In the genomic region with DNA sequence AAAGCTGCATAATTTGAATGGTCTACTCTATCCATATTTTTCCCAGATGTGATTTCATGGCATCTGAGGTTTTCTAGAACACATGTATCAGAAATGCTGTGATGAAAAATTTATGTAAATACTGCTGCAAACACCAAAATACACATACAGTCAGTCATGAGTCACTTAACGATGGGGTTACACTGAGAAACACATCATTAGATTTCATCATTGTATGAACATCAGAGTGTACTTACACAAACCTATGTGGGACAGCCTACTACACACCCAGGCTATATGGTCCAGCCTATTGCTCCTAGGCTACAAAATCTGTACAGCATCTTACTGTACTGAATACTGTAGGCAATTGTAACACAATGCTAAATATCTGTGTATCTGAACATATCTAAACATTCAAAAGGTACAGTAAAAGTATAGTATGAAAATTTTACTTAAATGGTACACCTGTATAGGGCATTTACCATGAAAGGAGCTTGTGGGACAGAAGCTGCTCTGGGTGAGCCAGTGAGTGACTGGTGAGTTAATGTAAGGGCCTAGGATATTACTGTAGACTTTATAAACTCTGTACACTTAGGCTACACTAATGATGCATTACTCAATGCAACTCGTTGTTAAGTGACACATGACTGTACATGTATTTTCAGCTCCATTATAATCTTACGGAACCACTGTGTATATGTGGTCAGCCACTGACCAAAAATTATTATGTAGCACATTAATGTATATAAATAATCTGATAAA, we compare ENCODE assay signal across 9 cellular contexts. TPM values are rescaled to one million over a fixed set of nuclear protein-coding genes. Genes with fewer than 3 reads are reported as not detected.
DNase-seq lines count a peak whose midpoint lies in the region; ATAC-seq and TF ChIP-seq lines count a peak whose summit lies in the region.
"Had no signal": no experiment of that assay in that cellular context is flagged by ENCODE, and none has a peak within 500 bp of the region (broad histone marks: within the 10 kb centered on the region; RNA-seq: fewer than 3 reads in every experiment).

No MANE protein-coding gene starts in this region.

- WGBS in sigmoid colon, 2 donors = 60 to 64% methylated on average over 3 of the region's 3 CpGs

- H3K9me3 ChIP-seq in breast epithelium (no peaks in the 10 kb centered on the region), RWPE2 (ENCODE audit: severe bottlenecking) (no peaks in the 10 kb centered on the region), upper lobe of right lung (no peaks in the 10 kb centered on the region), sigmoid colon (no peaks in the 10 kb centered on the region)

- intact Hi-C loops in MCF 10A (cut with micrococcal nuclease) = loop anchor here (2.0 to 5.0 kb wide), 2 partner anchors 34 to 60 kb away; a partner anchor contains a TSS
- intact Hi-C loops in breast epithelium (cut with DNase I; ENCODE audit: low total_unique reads) = no loop called here
- intact Hi-C loops in upper lobe of right lung (cut with DNase I) = no loop called here
- intact Hi-C loops in sigmoid colon (cut with DNase I) = no loop called here

- DNase-seq in MCF 10A (ENCODE audit: unreplicated experiment) (peak; percentile 82), breast epithelium (ENCODE audit: low spot score in 2 of 2) (no peak), RWPE2 (ENCODE audit: low spot score) (no peak), fibroblast of mammary gland (ENCODE audit: low read depth) (peak; percentile 92), upper lobe of right lung (no peak), sigmoid colon (no peak), left lobe of liver (ENCODE audit: low spot score) (no peak), Ammon's horn (ENCODE audit: low spot score) (no peak)
- DNase-seq: activated CD8-positive, alpha-beta memory T cell treated with anti-CD3 and anti-CD28 coated beads, Interleukin-2, amount 50 U/mL, for 48 hours had no signal

- no peak overlapping the region for H3K27ac ChIP-seq in breast epithelium
- peak overlapping the region; percentile 27 for H3K27ac ChIP-seq in RWPE2 (ENCODE audit: poor library complexity, severe bottlenecking)
- no peak overlapping the region for H3K27ac ChIP-seq in upper lobe of right lung
- no peak overlapping the region for H3K27ac ChIP-seq in sigmoid colon

- H3K4me3 ChIP-seq in breast epithelium (no peak overlapping the region), RWPE2 (ENCODE audit: severe bottlenecking) (no peak overlapping the region), fibroblast of mammary gland (ENCODE audit: control insufficient read depth, low read depth, low read length) (no peak overlapping the region), upper lobe of right lung (no peak overlapping the region), sigmoid colon (no peak overlapping the region)

- H3K27me3 Mint-ChIP-seq in MCF 10A (ENCODE audit: insufficient read depth, unreplicated experiment) = no peaks in the 10 kb centered on the region

- H3K36me3 ChIP-seq in breast epithelium (no peaks in the 10 kb centered on the region), RWPE2 (ENCODE audit: low read depth) (peaks cover 15% of the 10 kb centered on the region), upper lobe of right lung (peaks cover 4% of the 10 kb centered on the region), sigmoid colon (peaks cover 0 to 8% (median 0%) of the 10 kb centered on the region in 4 donors)

- TSS peak; percentile 90 for BruUV-seq in MCF 10A (replicated peaks; lab: Mats Ljungman, UMichigan)

- peak overlapping the region; percentile 81 for H3K27ac Mint-ChIP-seq in MCF 10A (ENCODE audit: low read depth, unreplicated experiment)

- ATAC-seq in RWPE2 (ENCODE audit: low read depth) = peak; percentile 96
- ATAC-seq in upper lobe of right lung = peak; percentile 48
- ATAC-seq in left lobe of liver = no peak

- H3K36me3 Mint-ChIP-seq in MCF 10A (ENCODE audit: insufficient read depth, unreplicated experiment) = peaks cover 23% of the 10 kb centered on the region

- CTCF ChIA-PET in MCF 10A (lab: Yijun Ruan, JAX) = interaction anchor here (0.5 to 1.1 kb wide), 3 partner anchors 34 to 91 kb away, joined by 3 read pairs; no protein-coding TSS in a partner anchor

- POLR2A ChIA-PET in MCF 10A (lab: Yijun Ruan, JAX) = interaction anchor here (0.6 to 4.9 kb wide), 9 partner anchors 15 to 101 kb away, joined by 3 to 54 read pairs (median 6); a partner anchor contains a TSS

- peaks cover 43% of the 10 kb centered on the region for H3K4me1 Mint-ChIP-seq in MCF 10A (ENCODE audit: insufficient read depth, unreplicated experiment)

- no peak for TF ChIP-seq EP300 in sigmoid colon (IDR thresholded peaks at IDR 0.05)

- H3K27me3 ChIP-seq in breast epithelium (no peaks in the 10 kb centered on the region), RWPE2 (ENCODE audit: insufficient read depth, poor library complexity, severe bottlenecking) (no peaks in the 10 kb centered on the region), upper lobe of right lung (no peaks in the 10 kb centered on the region), sigmoid colon (no peaks in the 10 kb centered on the region)

- no peaks in the 10 kb centered on the region for H3K9me3 Mint-ChIP-seq in MCF 10A (ENCODE audit: unreplicated experiment)

- H3K4me3 Mint-ChIP-seq in MCF 10A (ENCODE audit: unreplicated experiment) = no peak overlapping the region

- TF ChIP-seq POLR2A in breast epithelium (IDR thresholded peaks at IDR 0.05) = no peak
- no peak for TF ChIP-seq POLR2A in sigmoid colon (IDR thresholded peaks at IDR 0.05)

- TF ChIP-seq CTCF in MCF 10A (IDR thresholded peaks at IDR 0.05; ENCODE audit: unreplicated experiment) (no peak), breast epithelium (IDR thresholded peaks at IDR 0.05) (no peak), RWPE2 (IDR thresholded peaks at IDR 0.05; ENCODE audit: poor library complexity, severe bottlenecking) (no peak), fibroblast of mammary gland (conservative IDR thresholded peaks at IDR 0.05; ENCODE audit: control insufficient read depth, insufficient read depth, low read depth, low read length) (no peak), upper lobe of right lung (IDR thresholded peaks at IDR 0.05) (no peak), sigmoid colon (IDR thresholded peaks at IDR 0.05) (no peak)

- H3K4me1 ChIP-seq in breast epithelium = peaks cover 0 to 4% of the 10 kb centered on the region in 2 donors
- peaks cover 57% of the 10 kb centered on the region for H3K4me1 ChIP-seq in RWPE2 (ENCODE audit: insufficient read depth, poor library complexity, severe bottlenecking)
- H3K4me1 ChIP-seq in upper lobe of right lung = peaks cover 42% of the 10 kb centered on the region
- H3K4me1 ChIP-seq in sigmoid colon = peaks cover 0 to 54% (median 26%) of the 10 kb centered on the region in 4 donors

RNA-seq across cellular contexts. Expression of a gene that starts 33.5 kb away (rescaled TPM):
- total RNA-seq in MCF 10A (2022) (27.9 and 35.0 TPM in 2 replicates), breast epithelium (10 to 100 TPM; 15.4 to 29.5 (median 18.9) TPM), upper lobe of right lung (12.0 TPM), sigmoid colon (10 to 100 TPM in 3 of 4 donors, 1 to 10 TPM in 1; 9.1 to 20.7 (median 17.2) TPM), left lobe of liver (4.9 TPM)
- 10 to 100 TPM in 1 of 3 donors, 1 to 10 TPM in 2; 6.0 to 10.5 (median 7.9) TPM for polyA plus RNA-seq in sigmoid colon

Comparison
In these comparisons a context has a peak if more than half of its experiments do, and no peak if none do; other contexts are left out.
1. DNase-seq: peak in MCF 10A (single experiment) and fibroblast of mammary gland (single experiment); none in breast epithelium (0 of 2), RWPE2 (single experiment), upper lobe of right lung (single experiment), sigmoid colon (single experiment), left lobe of liver (single experiment) and Ammon's horn (single experiment).